In the genomic region with DNA sequence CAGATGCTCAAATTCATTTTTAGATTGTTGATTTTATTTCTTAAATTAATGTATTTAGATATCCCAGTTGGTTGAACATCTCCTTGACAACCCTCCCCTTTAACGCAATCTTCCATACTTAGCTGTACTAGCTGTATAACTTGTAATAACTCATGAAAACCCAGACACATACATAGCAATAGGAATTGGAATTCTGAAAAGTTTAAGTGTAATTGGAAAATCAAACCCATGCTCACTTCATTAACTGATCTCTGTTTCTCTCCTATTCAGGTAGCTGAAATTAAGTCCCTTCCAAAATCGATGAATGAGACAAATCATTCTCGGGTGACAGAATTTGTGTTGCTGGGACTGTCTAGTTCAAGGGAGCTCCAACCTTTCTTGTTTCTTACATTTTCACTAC, we compare ENCODE assay signal across 19 cellular contexts. TPM values are rescaled to one million over a fixed set of nuclear protein-coding genes. Genes with fewer than 3 reads are reported as not detected.
A peak's percentile ranks its signal among the peaks of the same experiment; 100 is the strongest.
DNase-seq lines count a peak whose midpoint lies in the region; ATAC-seq and TF ChIP-seq lines count a peak whose summit lies in the region.
"Had no signal": no experiment of that assay in that cellular context is flagged by ENCODE, and none has a peak within 500 bp of the region (broad histone marks: within the 10 kb centered on the region; RNA-seq: fewer than 3 reads in every experiment).

A gene with protein sequence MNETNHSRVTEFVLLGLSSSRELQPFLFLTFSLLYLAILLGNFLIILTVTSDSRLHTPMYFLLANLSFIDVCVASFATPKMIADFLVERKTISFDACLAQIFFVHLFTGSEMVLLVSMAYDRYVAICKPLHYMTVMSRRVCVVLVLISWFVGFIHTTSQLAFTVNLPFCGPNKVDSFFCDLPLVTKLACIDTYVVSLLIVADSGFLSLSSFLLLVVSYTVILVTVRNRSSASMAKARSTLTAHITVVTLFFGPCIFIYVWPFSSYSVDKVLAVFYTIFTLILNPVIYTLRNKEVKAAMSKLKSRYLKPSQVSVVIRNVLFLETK (plus strand): TSS at position 301 of the 400 bp plus-strand sequence. CDS start 0 bp downstream, at position 301.

- CTCF ChIA-PET in naive thymus-derived CD4-positive, alpha-beta T cell (lab: Charles Lee): no interaction called here

- H3K27me3 ChIP-seq in Loucy (ENCODE audit: insufficient read depth, low read length, poor library complexity, severe bottlenecking): no peaks in the 10 kb centered on the region
- H3K27me3 ChIP-seq in naive thymus-derived CD4-positive, alpha-beta T cell (ENCODE audit: control insufficient read depth in 2 of 2, insufficient read depth in 2 of 2, low read length in 2 of 2): no peaks in the 10 kb centered on the region

- H3K4me3 ChIP-seq in Loucy (ENCODE audit: low read length, poor library complexity, severe bottlenecking): no peak within 1 kb of the TSS
- H3K4me3 ChIP-seq in naive thymus-derived CD4-positive, alpha-beta T cell (ENCODE audit: low read length): no peak within 1 kb of the TSS

- TF ChIP-seq CTCF in Loucy (conservative IDR thresholded peaks at IDR 0.05; ENCODE audit: low read length): no peak

- H3K36me3 ChIP-seq in Loucy (ENCODE audit: insufficient read depth, low read length): no peaks in the 10 kb centered on the region
- H3K36me3 ChIP-seq in naive thymus-derived CD4-positive, alpha-beta T cell (ENCODE audit: control insufficient read depth in 2 of 3, insufficient read depth in 3 of 3, low read length in 3 of 3): no peaks in the 10 kb centered on the region

- H3K4me3 Mint-ChIP-seq in T-helper 2 cell treated with Interferon-gamma antibody and Interleukin-4, amounts not matched to agents 5 μg/mL and 100 μg/mL, for 36 hours: peak within 1 kb of the TSS; percentile 46
- peak within 1 kb of the TSS; percentile 40 for H3K4me3 Mint-ChIP-seq in activated naive CD4-positive, alpha-beta T cell treated with anti-CD3 and anti-CD28 coated beads, Interleukin-2, amount 50 U/mL, for 24 hours
- peak within 1 kb of the TSS in 9 of 10 donors; percentile 42 to 65 (median 60) for H3K4me3 Mint-ChIP-seq in naive thymus-derived CD4-positive, alpha-beta T cell

- POLR2A ChIA-PET in naive thymus-derived CD4-positive, alpha-beta T cell (lab: Charles Lee): no interaction called here

- DNase-seq in T-helper 2 cell treated with Interferon-gamma antibody and Interleukin-4, amounts not matched to agents 5 μg/mL and 100 μg/mL, for 36 hours (ENCODE audit: low spot score): no peak
- no peak for DNase-seq in T-helper 2 cell
- no peak for DNase-seq in activated naive CD4-positive, alpha-beta T cell treated with Interleukin-2 at 50 U/mL for 16 hours
- no peak for DNase-seq in naive thymus-derived CD4-positive, alpha-beta T cell
- DNase-seq in stimulated activated CD4-positive, alpha-beta T cell treated with anti-CD3 and anti-CD28 coated beads, Interleukin-4, amount 100 ng/mL, for 4 hours: no peak
- DNase-seq: 8988T; DMS53; NCI-H1105; NCI-H1694; NCI-H2081 treated with DMSO at 0.1 percent for 48 hours; NCI-H748 treated with DMSO at 0.1 percent for 48 hours; NK-92 treated with Interleukin-12 subunit alpha and Interleukin-12 subunit beta, amount 100 ng/mL, for 24 hours had no signal

- intact Hi-C loops in naive thymus-derived CD4-positive, alpha-beta T cell (cut with micrococcal nuclease): loop anchor here in 1 of 2 donors (2.0 kb wide), 1 partner anchor 22 kb away; no protein-coding TSS in a partner anchor

- H3K36me3 Mint-ChIP-seq in T-helper 2 cell treated with Interferon-gamma antibody and Interleukin-4, amounts not matched to agents 5 μg/mL and 100 μg/mL, for 36 hours (ENCODE audit: low read depth): no peaks in the 10 kb centered on the region
- H3K36me3 Mint-ChIP-seq in activated naive CD4-positive, alpha-beta T cell treated with anti-CD3 and anti-CD28 coated beads, Interleukin-2, amount 50 U/mL, for 24 hours: no peaks in the 10 kb centered on the region
- H3K36me3 Mint-ChIP-seq in naive thymus-derived CD4-positive, alpha-beta T cell: peaks cover 0 to 7% (median 3%) of the 10 kb centered on the region in 5 donors

- H2AFZ ChIP-seq in Loucy (ENCODE audit: low read length): no peak within 1 kb of the TSS

- no peak for ATAC-seq in naive thymus-derived CD4-positive, alpha-beta T cell
- ATAC-seq in HG03565 (IDR thresholded peaks at IDR 0.05; ENCODE audit: unreplicated experiment): no peak
- ATAC-seq: Right ventricle myocardium inferior had no signal

- H3F3A ChIP-seq in Loucy (ENCODE audit: low read depth): no peaks in the 10 kb centered on the region

- H3K27ac Mint-ChIP-seq in T-helper 2 cell treated with Interferon-gamma antibody and Interleukin-4, amounts not matched to agents 5 μg/mL and 100 μg/mL, for 36 hours: peak within 1 kb of the TSS; percentile 60
- peak within 1 kb of the TSS; percentile 67 for H3K27ac Mint-ChIP-seq in activated naive CD4-positive, alpha-beta T cell treated with anti-CD3 and anti-CD28 coated beads, Interleukin-2, amount 50 U/mL, for 24 hours
- H3K27ac Mint-ChIP-seq in naive thymus-derived CD4-positive, alpha-beta T cell: peak within 1 kb of the TSS; percentile 34 to 92 (median 80)

- no peak within 1 kb of the TSS for H3K27ac ChIP-seq in naive thymus-derived CD4-positive, alpha-beta T cell (ENCODE audit: low read depth, low read length)

- peaks cover 11% of the 10 kb centered on the region for H3K4me1 Mint-ChIP-seq in T-helper 2 cell treated with Interferon-gamma antibody and Interleukin-4, amounts not matched to agents 5 μg/mL and 100 μg/mL, for 36 hours (ENCODE audit: low read depth)
- peaks cover 42% of the 10 kb centered on the region for H3K4me1 Mint-ChIP-seq in activated naive CD4-positive, alpha-beta T cell treated with anti-CD3 and anti-CD28 coated beads, Interleukin-2, amount 50 U/mL, for 24 hours
- peaks cover 6 to 56% (median 43%) of the 10 kb centered on the region in 7 donors for H3K4me1 Mint-ChIP-seq in naive thymus-derived CD4-positive, alpha-beta T cell

- H3K9ac ChIP-seq in Loucy (ENCODE audit: low read depth, low read length, poor library complexity, severe bottlenecking): no peak within 1 kb of the TSS

- peaks cover 8% of the 10 kb centered on the region for H3K4me1 ChIP-seq in Loucy (ENCODE audit: insufficient read depth, low read length, poor library complexity, severe bottlenecking)
- peaks cover 7 to 24% of the 10 kb centered on the region in 2 donors for H3K4me1 ChIP-seq in naive thymus-derived CD4-positive, alpha-beta T cell (ENCODE audit: control insufficient read depth in 2 of 2, insufficient read depth in 2 of 2, low read length in 2 of 2)

- H3K79me2 ChIP-seq in Loucy (ENCODE audit: insufficient read depth, low read length): no peaks in the 10 kb centered on the region

- peak within 1 kb of the TSS; percentile 29 for H3K4me2 ChIP-seq in Loucy (ENCODE audit: low read depth, low read length, poor library complexity, severe bottlenecking)

- H4K20me1 ChIP-seq in Loucy (ENCODE audit: insufficient read depth, low read length, poor library complexity, severe bottlenecking): no peaks in the 10 kb centered on the region

- H3K9me2 ChIP-seq in Loucy (replicated peaks; ENCODE audit: low read depth, low read length): no peaks in the 10 kb centered on the region

- no peaks in the 10 kb centered on the region for H3K9me3 ChIP-seq in Loucy (ENCODE audit: insufficient read depth, low read depth, low read length)
- no peaks in the 10 kb centered on the region for H3K9me3 ChIP-seq in naive thymus-derived CD4-positive, alpha-beta T cell (ENCODE audit: control insufficient read depth in 2 of 3, low read length in 3 of 3)

- H3K9me3 Mint-ChIP-seq in T-helper 2 cell treated with Interferon-gamma antibody and Interleukin-4, amounts not matched to agents 5 μg/mL and 100 μg/mL, for 36 hours: peaks cover 9% of the 10 kb centered on the region
- peaks cover 6% of the 10 kb centered on the region for H3K9me3 Mint-ChIP-seq in activated naive CD4-positive, alpha-beta T cell treated with anti-CD3 and anti-CD28 coated beads, Interleukin-2, amount 50 U/mL, for 24 hours
- peaks cover 1 to 21% (median 7%) of the 10 kb centered on the region in 11 donors for H3K9me3 Mint-ChIP-seq in naive thymus-derived CD4-positive, alpha-beta T cell

- peaks cover 2% of the 10 kb centered on the region for H3K27me3 Mint-ChIP-seq in T-helper 2 cell treated with Interferon-gamma antibody and Interleukin-4, amounts not matched to agents 5 μg/mL and 100 μg/mL, for 36 hours (ENCODE audit: low read depth)
- H3K27me3 Mint-ChIP-seq in activated naive CD4-positive, alpha-beta T cell treated with anti-CD3 and anti-CD28 coated beads, Interleukin-2, amount 50 U/mL, for 24 hours: no peaks in the 10 kb centered on the region
- H3K27me3 Mint-ChIP-seq in naive thymus-derived CD4-positive, alpha-beta T cell: no peaks in the 10 kb centered on the region

RNA-seq across cellular contexts. Expression of the gene that starts here (rescaled TPM):
- total RNA-seq in naive thymus-derived CD4-positive, alpha-beta T cell: not detected
- not detected for polyA plus RNA-seq in naive thymus-derived CD4-positive, alpha-beta T cell
- total RNA-seq: H1, NCI-H460, Right ventricle myocardium inferior had no signal
- polyA plus RNA-seq: AG04450, H1 had no signal
